Comparison of ENCODE assay signal across 9 cellular contexts in genomic region chr1:6033986-6034749, GRCh38. TPM values are rescaled to one million over a fixed set of nuclear protein-coding genes. Genes with fewer than 3 reads are reported as not detected.
A peak's percentile ranks its signal among the peaks of the same experiment; 100 is the strongest.
DNase-seq lines count a peak whose midpoint lies in the region; ATAC-seq and TF ChIP-seq lines count a peak whose summit lies in the region.
"Had no signal": no experiment of that assay in that cellular context is flagged by ENCODE, and none has a peak within 500 bp of the region (broad histone marks: within the 10 kb centered on the region; RNA-seq: fewer than 3 reads in every experiment).

No MANE protein-coding gene starts in this region.

- no peaks in the 10 kb centered on the region for H3K79me1 ChIP-seq in H9 (ENCODE audit: insufficient read depth, low read depth, low read length, poor library complexity, severe bottlenecking)

- no peak overlapping the region for H3K4me3 ChIP-seq in AG04450 (ENCODE audit: low read depth, low read length)
- no peak overlapping the region for H3K4me3 ChIP-seq in stomach

- WGBS in H9 (ENCODE audit: extremely low coverage, insufficient read length, low lambda C conversion rate), result no CpG with 5 or more reads among the region's 21 CpGs
- 21 to 30% (median 24%) methylated on average over 14 to 21 of the region's 21 CpGs for WGBS in stomach, 5 donors

- H2BK5ac ChIP-seq in H9 (ENCODE audit: insufficient read length, low read length), result no peak overlapping the region

- H3T11ph ChIP-seq in H9 (ENCODE audit: low read length), result no peak overlapping the region

- peaks cover 47% of the 10 kb centered on the region for H3K27me3 Mint-ChIP-seq in H9 (ENCODE audit: low read depth)
- H3K27me3 Mint-ChIP-seq: stimulated activated naive CD8-positive, alpha-beta T cell treated with anti-CD3 and anti-CD28 coated beads, Interleukin-15, Interleukin-2, amounts not matched to agents 100 ng/mL and 50 ng/mL, for 24 hours had no signal

- CTCF ChIA-PET in AG04450 (lab: Charles Lee), result interaction anchor here (0.8 to 1.1 kb wide), 3 partner anchors 8 to 14 kb away, joined by 3 to 6 read pairs (median 3); no protein-coding TSS in a partner anchor

- H3K36me3 ChIP-seq in stomach, result peaks cover 0 to 4% (median 0%) of the 10 kb centered on the region in 4 donors

- TF ChIP-seq CTCF in AG04450 (IDR thresholded peaks at IDR 0.05; ENCODE audit: low read depth, low read length) (peak; percentile 64), H9 (conservative IDR thresholded peaks at IDR 0.05) (peak; percentile 82), stomach (IDR thresholded peaks at IDR 0.05) (peak in 5 of 7 experiments; percentile 11 to 68 (median 61))

- ATAC-seq in SK-N-SH treated with all-trans-retinoic acid at 6 μM for 48 hours, result peak; percentile 94
- no peak for ATAC-seq in HG02571 (IDR thresholded peaks at IDR 0.05; ENCODE audit: unreplicated experiment)

- no peak overlapping the region; the same call in 1 of the 2 replicates for H3K14ac ChIP-seq in H9 (ENCODE audit: insufficient read depth, low read length)

- H3K4me1 ChIP-seq in H9 (ENCODE audit: insufficient read depth, low read length), result peaks cover 5% of the 10 kb centered on the region; the same call in 1 of the 2 replicates
- H3K4me1 ChIP-seq in stomach, result peaks cover 0 to 20% (median 3%) of the 10 kb centered on the region in 4 donors

- H3K56ac ChIP-seq in H9 (ENCODE audit: insufficient read length, low read depth, low read length), result no peak overlapping the region

- DNase-seq in AG04450 (ENCODE audit: low read depth, low spot score) (no peak), H9 (peak; percentile 87), left kidney (ENCODE audit: low read depth, low spot score) (peak; percentile 80), stomach (peak; percentile 44), COLO829 (ENCODE audit: low spot score) (no peak)
- DNase-seq in central memory CD4-positive, alpha-beta T cell, result peak; percentile 14

- no peak overlapping the region for H2BK20ac ChIP-seq in H9 (ENCODE audit: low read depth, low read length, poor library complexity, severe bottlenecking)

- H3K9me3 Mint-ChIP-seq in H9, result no peaks in the 10 kb centered on the region; a peak in 1 of 5 replicates
- H3K9me3 Mint-ChIP-seq: stimulated activated naive CD8-positive, alpha-beta T cell treated with anti-CD3 and anti-CD28 coated beads, Interleukin-15, Interleukin-2, amounts not matched to agents 100 ng/mL and 50 ng/mL, for 24 hours had no signal

- no peak for TF ChIP-seq POLR2A in stomach (IDR thresholded peaks at IDR 0.05)

- no peak overlapping the region for H3K27ac Mint-ChIP-seq in H9

- H4K91ac ChIP-seq in H9 (ENCODE audit: insufficient read length, low read depth, low read length), result no peak overlapping the region

- H3K23me2 ChIP-seq in H9 (ENCODE audit: insufficient read length, low read depth, low read length, poor library complexity, severe bottlenecking), result peaks cover 4% of the 10 kb centered on the region

- peaks cover 19 to 20% of the 10 kb centered on the region in 2 experiments for H3K4me1 Mint-ChIP-seq in H9

- H2BK12ac ChIP-seq in H9 (ENCODE audit: insufficient read length, low read depth, low read length), result no peak overlapping the region

- H3K4me2 ChIP-seq in H9 (ENCODE audit: insufficient read depth, insufficient read length, low read length), result peak overlapping the region; percentile 46

- H4K20me1 ChIP-seq in H9 (ENCODE audit: control insufficient read depth, insufficient read depth, insufficient read length), result peaks cover 3% of the 10 kb centered on the region

- H2BK120ac ChIP-seq in H9 (ENCODE audit: low read depth, low read length, poor library complexity, severe bottlenecking), result no peak overlapping the region

- peak overlapping the region; percentile 25 to 38; a peak in 4 of 5 replicates for H3K4me3 Mint-ChIP-seq in H9

- H3K79me2 ChIP-seq in H9 (ENCODE audit: insufficient read depth, low read length), result no peaks in the 10 kb centered on the region

- no peak overlapping the region for H4K8ac ChIP-seq in H9 (replicated peaks; ENCODE audit: insufficient read length, low read depth, low read length)

- no peaks in the 10 kb centered on the region; a peak in 1 of 7 replicates for H3K36me3 Mint-ChIP-seq in H9 (ENCODE audit: insufficient read depth in 1 of 3, low read depth in 3 of 3)

- intact Hi-C loops in stomach (cut with DNase I; ENCODE audit: low total_unique reads), result no loop called here

- H3K23ac ChIP-seq in H9 (ENCODE audit: insufficient read length, low read depth, low read length), result no peak overlapping the region

- H3K9me3 ChIP-seq in AG04450 (ENCODE audit: control insufficient read depth, insufficient read depth, low read length) (no peaks in the 10 kb centered on the region), H9 (ENCODE audit: control insufficient read depth, low read depth, low read length) (no peaks in the 10 kb centered on the region), stomach (no peaks in the 10 kb centered on the region)

- no peak overlapping the region for H2AK5ac ChIP-seq in H9 (ENCODE audit: insufficient read length, low read length)

- peak overlapping the region; percentile 23 for H3K18ac ChIP-seq in H9 (ENCODE audit: insufficient read length, low read depth, low read length)

- H3K27me3 ChIP-seq in AG04450 (ENCODE audit: control insufficient read depth, insufficient read depth, low read length), result peaks cover 3% of the 10 kb centered on the region
- no peaks in the 10 kb centered on the region for H3K27me3 ChIP-seq in H9 (ENCODE audit: insufficient read depth, low read length)
- H3K27me3 ChIP-seq in stomach, result peaks cover 0 to 36% (median 0%) of the 10 kb centered on the region in 3 donors

- no peak overlapping the region for H2AFZ ChIP-seq in H9 (ENCODE audit: low read length)

- H2BK15ac ChIP-seq in H9 (ENCODE audit: low read depth, low read length), result no peak overlapping the region

- no peak overlapping the region for H3K27ac ChIP-seq in AG04450 (ENCODE audit: low read depth, low read length)
- H3K27ac ChIP-seq in H9 (ENCODE audit: insufficient read length, low read depth, low read length), result no peak overlapping the region
- H3K27ac ChIP-seq in stomach, result no peak overlapping the region

- no peak for TF ChIP-seq EP300 in stomach (IDR thresholded peaks at IDR 0.05)

- H3K4ac ChIP-seq in H9 (ENCODE audit: low read depth, low read length), result no peak overlapping the region

- no peak overlapping the region for H4K5ac ChIP-seq in H9 (ENCODE audit: insufficient read length, low read depth, low read length)

- POLR2A ChIA-PET in AG04450 (lab: Yijun Ruan, JAX), result no interaction called here

- H3K9ac ChIP-seq in H9 (ENCODE audit: extremely low read depth, insufficient read length, low read length), result no peak overlapping the region

TF ChIP-seq in SK-N-SH treated with all-trans-retinoic acid at 6 μM for 48 hours, 23 proteins besides CTCF, POLR2A, EP300 and RAD21:
- TF ChIP-seq ZNF8 (CRISPR knock-in tag; IDR thresholded peaks at IDR 0.05), result no peak
- TF ChIP-seq TSHZ2 (CRISPR knock-in tag; IDR thresholded peaks at IDR 0.05), result no peak
- no peak for TF ChIP-seq RARB (CRISPR knock-in tag; IDR thresholded peaks at IDR 0.05)
- TF ChIP-seq SNAI2 (CRISPR knock-in tag; IDR thresholded peaks at IDR 0.05), result peak; percentile 38; the same call in 1 of the 2 replicates

RNA-seq across cellular contexts. Expression of gene KCNAB2, which starts 11.5 kb away (rescaled TPM):
- polyA plus RNA-seq in AG04450 (2011; rRNA removed) (3.1 and 3.2 TPM in 2 replicates), stomach (1 to 10 TPM; 2.3 to 5.5 (median 2.4) TPM)
- polyA minus RNA-seq in AG04450 (2011; rRNA and poly(A)+ RNA removed), result 2.9 and 6.1 TPM in 2 replicates
- total RNA-seq in H9 (2021) (7.8 and 8.3 TPM in 2 replicates), stomach (10 to 100 TPM in 1 of 5 donors, 1 to 10 TPM in 3, under 1 TPM in 1; 0.29 to 39.1 (median 4.2) TPM)

RNA-seq across cellular contexts. Expression of gene NPHP4, which starts 41.9 kb away (rescaled TPM):
- polyA plus RNA-seq in AG04450 (2011; rRNA removed) (1.6 and 1.9 TPM in 2 replicates), stomach (1 to 10 TPM; 1.9 to 2.4 (median 2.0) TPM)
- polyA minus RNA-seq in AG04450 (2011; rRNA and poly(A)+ RNA removed), result 3.2 and 4.8 TPM in 2 replicates
- total RNA-seq in H9 (2021) (14.3 and 17.6 TPM in 2 replicates), stomach (10 to 100 TPM in 3 of 5 donors, 1 to 10 TPM in 2; 5.3 to 29.7 (median 14.6) TPM)

Comparison
In these comparisons a context has a peak if more than half of its experiments do, and no peak if none do; other contexts are left out.
1. DNase-seq: peak in H9 (single experiment), central memory CD4-positive, alpha-beta T cell (single experiment), left kidney (single experiment) and stomach (single experiment); none in AG04450 (single experiment) and COLO829 (single experiment).
2. Peak in every context shown above with its lines, with median percentiles within 50 percentile points of each other: CTCF ChIP-seq.